18 cellular contexts compared by ENCODE assay signal in the genomic region with DNA sequence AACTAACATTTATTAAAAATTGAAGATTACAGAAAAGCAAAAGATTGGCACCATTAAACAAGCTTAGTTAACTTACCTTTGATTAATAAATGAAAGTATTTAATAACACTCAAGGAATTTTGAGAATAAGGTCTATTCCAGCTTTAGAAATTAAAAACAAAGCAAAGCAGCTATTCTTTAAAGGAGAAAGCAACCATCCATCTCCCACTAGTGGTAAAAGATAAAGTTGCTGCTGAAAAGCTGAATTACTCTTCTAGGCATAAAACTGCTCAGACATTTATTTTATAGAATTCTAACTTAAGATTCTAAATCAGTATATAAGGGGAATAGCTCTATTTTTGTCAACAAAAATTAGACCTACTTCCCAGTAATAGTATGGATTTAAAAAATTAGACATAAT. TPM values are rescaled to one million over a fixed set of nuclear protein-coding genes. Genes with fewer than 3 reads are reported as not detected.
"Had no signal": no experiment of that assay in that cellular context is flagged by ENCODE, and none has a peak within 500 bp of the region (broad histone marks: within the 10 kb centered on the region; RNA-seq: fewer than 3 reads in every experiment).

No MANE protein-coding gene starts in this region.

- H3K27ac ChIP-seq: parathyroid adenoma, skin epidermis, thoracic aorta had no signal

- H3K36me3 ChIP-seq: thoracic aorta had no signal

- DNase-seq: activated CD4-positive, alpha-beta T cell treated with anti-CD3 and anti-CD28 coated beads for 4 hours; activated CD8-positive, alpha-beta memory T cell treated with anti-CD3 and anti-CD28 coated beads, Interleukin-2, amount 50 U/mL, for 4 hours; activated CD8-positive, alpha-beta T cell treated with anti-CD3 and anti-CD28 coated beads for 36 hours; activated gamma-delta T cell treated with Interleukin-2 at 50 U/mL for 16 hours; activated naive CD8-positive, alpha-beta T cell treated with anti-CD3 and anti-CD28 coated beads for 36 hours; activated T-cell treated with anti-CD3 and anti-CD28 coated beads, Interleukin-2, amount 50 U/mL, for 72 hours; endodermal cell; left ventricle myocardium superior; stimulated activated CD4-positive, alpha-beta T cell treated with anti-CD3 and anti-CD28 coated beads, Interleukin-4, amount 100 ng/mL, for 4 hours; stimulated activated naive CD8-positive, alpha-beta T cell treated with anti-CD3 and anti-CD28 coated beads, Interleukin-15, amount 100 ng/mL, for 72 hours; T1000 had no signal

- FAIRE-seq: urothelium cell line had no signal

- H3K9me3 ChIP-seq: thoracic aorta had no signal

- H3K9ac ChIP-seq: parathyroid adenoma had no signal

- H3K4me1 ChIP-seq: parathyroid adenoma had no signal

- H3K4me3 ChIP-seq: skin epidermis, thoracic aorta had no signal

- ATAC-seq: activated CD8-positive, alpha-beta T cell treated with anti-CD3 and anti-CD28 coated beads for 36 hours; activated T-cell treated with anti-CD3 and anti-CD28 coated beads, Interleukin-2, amount 50 U/mL, for 72 hours; esophagus mucosa; left ventricle myocardium superior; stimulated activated naive CD8-positive, alpha-beta T cell treated with anti-CD3 and anti-CD28 coated beads, Interleukin-15, amount 100 ng/mL, for 72 hours had no signal

RNA-seq across cellular contexts. Expression of gene AMELY, which starts 36.1 kb away (rescaled TPM):
- total RNA-seq: activated CD8-positive, alpha-beta T cell treated with anti-CD3 and anti-CD28 coated beads for 36 hours; activated naive CD8-positive, alpha-beta T cell treated with anti-CD3 and anti-CD28 coated beads for 36 hours; activated T-cell treated with anti-CD3 and anti-CD28 coated beads, Interleukin-2, amount 50 U/mL, for 72 hours; chondrocyte; dermis microvascular lymphatic vessel endothelial cell; endodermal cell; esophagus mucosa; left ventricle myocardium superior; thoracic aorta had no signal

RNA-seq across cellular contexts. Expression of gene TBL1Y, which starts 37.2 kb away (rescaled TPM):
- total RNA-seq: activated naive CD8-positive, alpha-beta T cell treated with anti-CD3 and anti-CD28 coated beads for 36 hours; activated T-cell treated with anti-CD3 and anti-CD28 coated beads, Interleukin-2, amount 50 U/mL, for 72 hours; chondrocyte; dermis microvascular lymphatic vessel endothelial cell; esophagus mucosa; left ventricle myocardium superior had no signal
